20 cellular contexts compared by ENCODE assay signal in genomic region chr14:36513451-36514277, GRCh38. TPM values are rescaled to one million over a fixed set of nuclear protein-coding genes. Genes with fewer than 3 reads are reported as not detected.
DNase-seq lines count a peak whose midpoint lies in the region; ATAC-seq, FAIRE-seq and TF ChIP-seq lines count a peak whose summit lies in the region.
"Had no signal": no experiment of that assay in that cellular context is flagged by ENCODE, and none has a peak within 500 bp of the region (broad histone marks: within the 10 kb centered on the region; RNA-seq: fewer than 3 reads in every experiment).

No MANE protein-coding gene starts in this region.

- H2AFZ ChIP-seq in HepG2 (ENCODE audit: low read length), result no peak overlapping the region

- CTCF ChIA-PET in Caco-2 (lab: Charles Lee) (no interaction called here), HepG2 (lab: Yijun Ruan, JAX; ENCODE audit: low intra/inter-chr PET ratio, low total read pairs) (no interaction called here)
- CTCF ChIA-PET in activated CD4-positive, alpha-beta T cell treated with anti-CD3 and anti-CD28 coated beads for 36 hours (lab: Charles Lee), result interaction anchor here (0.5 kb wide), 1 partner anchor 700 kb away, joined by 3 read pairs; no protein-coding TSS in a partner anchor

- no peak for TF ChIP-seq RAD21 in HepG2 (CRISPR knock-in tag; IDR thresholded peaks at IDR 0.05)

- no peaks in the 10 kb centered on the region for H3K36me3 Mint-ChIP-seq in Caco-2 (ENCODE audit: insufficient read depth, unreplicated experiment)
- no peaks in the 10 kb centered on the region for H3K36me3 Mint-ChIP-seq in activated CD4-positive, alpha-beta T cell treated with anti-CD3 and anti-CD28 coated beads for 36 hours (ENCODE audit: low read depth)

- H3K27ac Mint-ChIP-seq in Caco-2 (ENCODE audit: unreplicated experiment), result no peak overlapping the region
- no peak overlapping the region for H3K27ac Mint-ChIP-seq in activated CD4-positive, alpha-beta T cell treated with anti-CD3 and anti-CD28 coated beads for 36 hours
- H3K27ac Mint-ChIP-seq: activated naive CD8-positive, alpha-beta T cell treated with anti-CD3 and anti-CD28 coated beads for 36 hours; T-helper 1 cell treated with Interleukin-12 subunit alpha and Interleukin-12 subunit beta and Interleukin-4 antibody, amounts not matched to agents 30 μg/mL and 1 μg/mL, for 36 hours had no signal

- H3K79me2 ChIP-seq in HepG2 (ENCODE audit: insufficient read depth, low read length), result no peaks in the 10 kb centered on the region

- no peak for TF ChIP-seq EP300 in HepG2 (IDR thresholded peaks at IDR 0.05; ENCODE audit: low read depth in 2 of 2, low read length in 2 of 2)
- TF ChIP-seq EP300 in HepG2 (CRISPR knock-in tag; IDR thresholded peaks at IDR 0.05; ENCODE audit: borderline replicate concordance), result no peak

- H3K9ac ChIP-seq in HepG2 (ENCODE audit: insufficient read depth, low read depth, low read length), result no peak overlapping the region

- no peak for TF ChIP-seq POLR2A in HepG2 (IDR thresholded peaks at IDR 0.05; ENCODE audit: insufficient read depth in 1 of 2, low read depth in 2 of 2, low read length in 2 of 2)
- TF ChIP-seq POLR2A in adrenal gland (IDR thresholded peaks at IDR 0.05), result no peak

- no peaks in the 10 kb centered on the region for H3K9me3 ChIP-seq in Caco-2
- H3K9me3 ChIP-seq in RWPE2 (ENCODE audit: severe bottlenecking), result no peaks in the 10 kb centered on the region
- no peaks in the 10 kb centered on the region for H3K9me3 ChIP-seq in HepG2 (ENCODE audit: low read length)
- no peaks in the 10 kb centered on the region for H3K9me3 ChIP-seq in adrenal gland (replicated peaks in 1 of 3)
- H3K9me3 ChIP-seq: ovary, Peyer's patch had no signal

- no peaks in the 10 kb centered on the region for H3K9me3 Mint-ChIP-seq in Caco-2 (ENCODE audit: unreplicated experiment)
- H3K9me3 Mint-ChIP-seq in activated CD4-positive, alpha-beta T cell treated with anti-CD3 and anti-CD28 coated beads for 36 hours (ENCODE audit: low read depth), result no peaks in the 10 kb centered on the region

- H4K20me1 ChIP-seq in HepG2 (ENCODE audit: insufficient read depth, low read length), result no peaks in the 10 kb centered on the region

- intact Hi-C loops in Caco-2 (cut with micrococcal nuclease; ENCODE audit: unreplicated experiment) (loop anchor here (5.0 kb wide), 1 partner anchor 61 kb away; no protein-coding TSS in a partner anchor), HepG2 (cut with micrococcal nuclease; ENCODE audit: unreplicated experiment) (no loop called here), adrenal gland (cut with DNase I) (no loop called here)
- intact Hi-C loops in activated CD4-positive, alpha-beta T cell treated with anti-CD3 and anti-CD28 coated beads for 36 hours (cut with DNase I, micrococcal nuclease), result no loop called here

- H3K36me3 ChIP-seq in Caco-2 (ENCODE audit: control insufficient read depth, insufficient read depth, low read length) (no peaks in the 10 kb centered on the region), H7 (replicated peaks; ENCODE audit: control insufficient read depth, insufficient read depth, low read length) (no peaks in the 10 kb centered on the region), RWPE2 (ENCODE audit: low read depth) (no peaks in the 10 kb centered on the region), HepG2 (replicated peaks in 1 of 2; ENCODE audit: control insufficient read depth in 1 of 2, insufficient read depth in 2 of 2, low read length in 2 of 2) (no peaks in the 10 kb centered on the region), adrenal gland (replicated peaks in 1 of 2) (no peaks in the 10 kb centered on the region)
- H3K36me3 ChIP-seq: ovary, Peyer's patch had no signal

- H3K27ac ChIP-seq in RWPE2 (ENCODE audit: poor library complexity, severe bottlenecking), result no peak overlapping the region
- no peak overlapping the region for H3K27ac ChIP-seq in HepG2 (ENCODE audit: extremely low read length, insufficient read depth, low read length)
- no peak overlapping the region for H3K27ac ChIP-seq in adrenal gland
- H3K27ac ChIP-seq: foreskin keratinocyte, ovary, Peyer's patch had no signal

- BruUV-seq in Caco-2 (replicated peaks; lab: Mats Ljungman, UMichigan), result no TSS peak
- BruUV-seq in HepG2 (replicated peaks; lab: Mats Ljungman, UMichigan), result no TSS peak

- WGBS in HepG2 (ENCODE audit: low lambda C conversion rate), result 51% methylated on average over 38 of the region's 38 CpGs
- 4 to 6% (median 5%) methylated on average over 29 to 38 of the region's 38 CpGs for WGBS in adrenal gland, 4 donors

- no peaks in the 10 kb centered on the region for H3K27me3 ChIP-seq in Caco-2 (replicated peaks; ENCODE audit: control insufficient read depth, insufficient read depth, low read length)
- H3K27me3 ChIP-seq in H7 (ENCODE audit: control insufficient read depth, insufficient read depth, low read length), result peaks cover 100% of the 10 kb centered on the region
- peaks cover 98% of the 10 kb centered on the region for H3K27me3 ChIP-seq in RWPE2 (ENCODE audit: insufficient read depth, poor library complexity, severe bottlenecking)
- peaks cover 44 to 88% of the 10 kb centered on the region in 2 experiments for H3K27me3 ChIP-seq in HepG2 (ENCODE audit: control insufficient read depth in 1 of 2, insufficient read depth in 2 of 2, low read length in 2 of 2)
- peaks cover 90% of the 10 kb centered on the region for H3K27me3 ChIP-seq in adrenal gland

- in situ Hi-C loops in HepG2 (cut with HindIII; ENCODE audit: extremely low pct_ligation_motif_present, low pct_unique_long_range_greater_than_20kb), result no loop called here

- TF ChIP-seq CTCF in Caco-2 (IDR thresholded peaks at IDR 0.05; ENCODE audit: insufficient read depth in 1 of 2, low read depth in 1 of 2, low read length in 1 of 2, severe bottlenecking in 1 of 2, unreplicated experiment in 1 of 2) (no peak), RWPE2 (IDR thresholded peaks at IDR 0.05; ENCODE audit: poor library complexity, severe bottlenecking) (no peak), HepG2 (CRISPR knock-in tag; IDR thresholded peaks at IDR 0.05) (no peak), adrenal gland (IDR thresholded peaks at IDR 0.05) (no peak)

- no peaks in the 10 kb centered on the region for H3K4me1 Mint-ChIP-seq in Caco-2 (ENCODE audit: low read depth, unreplicated experiment)
- peaks cover 3% of the 10 kb centered on the region for H3K4me1 Mint-ChIP-seq in activated CD4-positive, alpha-beta T cell treated with anti-CD3 and anti-CD28 coated beads for 36 hours

- FAIRE-seq in HepG2 (lab: Jason Lieb, UNC), result no peak
- FAIRE-seq: D721Med had no signal

- no peak for ATAC-seq in RWPE2 (ENCODE audit: low read depth)
- no peak for ATAC-seq in HepG2
- ATAC-seq in activated CD4-positive, alpha-beta T cell treated with anti-CD3 and anti-CD28 coated beads for 36 hours, result no peak
- ATAC-seq: foreskin keratinocyte had no signal

- DNase-seq in Caco-2 (no peak), H7 (peak; percentile 93), RWPE2 (ENCODE audit: low spot score) (peak; percentile 66), HepG2 (ENCODE audit: low spot score) (no peak), adrenal gland (no peak), RKO (ENCODE audit: low spot score) (no peak), DMS114 treated with DMSO at 0.1 percent for 48 hours (lab: John Stamatoyannopoulos, UW; ENCODE audit: unreplicated experiment) (no peak)
- no peak for DNase-seq in activated CD4-positive, alpha-beta T cell treated with anti-CD3 and anti-CD28 coated beads for 36 hours
- DNase-seq: activated CD4-positive, CD25-positive, alpha-beta regulatory T cell treated with anti-CD3 and anti-CD28 coated beads, Interleukin-2, amount 50 U/mL, for 72 hours; activated naive CD8-positive, alpha-beta T cell treated with anti-CD3 and anti-CD28 coated beads for 36 hours; activated T-cell treated with anti-CD3 and anti-CD28 coated beads, Interleukin-2, amount 50 U/mL, for 1 hour; central memory CD4-positive, alpha-beta T cell; foreskin keratinocyte; ovary; Peyer's patch had no signal

- H3K4me2 ChIP-seq in HepG2 (ENCODE audit: low read depth, low read length), result no peak overlapping the region

- peaks cover 6% of the 10 kb centered on the region for H3K27me3 Mint-ChIP-seq in Caco-2 (ENCODE audit: insufficient read depth, unreplicated experiment)
- H3K27me3 Mint-ChIP-seq in activated CD4-positive, alpha-beta T cell treated with anti-CD3 and anti-CD28 coated beads for 36 hours, result peaks cover 72% of the 10 kb centered on the region

- POLR2A ChIA-PET in Caco-2 (lab: Charles Lee), result no interaction called here
- POLR2A ChIA-PET in HepG2 (lab: Yijun Ruan, JAX), result no interaction called here
- POLR2A ChIA-PET in activated CD4-positive, alpha-beta T cell treated with anti-CD3 and anti-CD28 coated beads for 36 hours (lab: Charles Lee), result no interaction called here

- H3K4me3 ChIP-seq in Caco-2 (ENCODE audit: low read depth, low read length) (no peak overlapping the region), H7 (ENCODE audit: insufficient read depth, low read depth, low read length) (no peak overlapping the region), RWPE2 (ENCODE audit: severe bottlenecking) (no peak overlapping the region), HepG2 (replicated peaks in 1 of 3; ENCODE audit: insufficient read depth in 1 of 3, low read depth in 2 of 3, low read length in 3 of 3) (no peak overlapping the region), adrenal gland (no peak overlapping the region)
- H3K4me3 ChIP-seq: ovary, Peyer's patch had no signal

- peaks cover 13% of the 10 kb centered on the region for H3K4me1 ChIP-seq in Caco-2
- no peaks in the 10 kb centered on the region for H3K4me1 ChIP-seq in RWPE2 (ENCODE audit: insufficient read depth, poor library complexity, severe bottlenecking)
- H3K4me1 ChIP-seq in HepG2 (ENCODE audit: insufficient read depth, low read length), result no peaks in the 10 kb centered on the region
- H3K4me1 ChIP-seq in adrenal gland (replicated peaks in 1 of 2), result no peaks in the 10 kb centered on the region

- peak overlapping the region; percentile 42 for H3K4me3 Mint-ChIP-seq in Caco-2 (ENCODE audit: unreplicated experiment)
- H3K4me3 Mint-ChIP-seq in activated CD4-positive, alpha-beta T cell treated with anti-CD3 and anti-CD28 coated beads for 36 hours, result no peak overlapping the region
- H3K4me3 Mint-ChIP-seq: activated naive CD8-positive, alpha-beta T cell treated with anti-CD3 and anti-CD28 coated beads for 36 hours; T-helper 1 cell treated with Interleukin-12 subunit alpha and Interleukin-12 subunit beta and Interleukin-4 antibody, amounts not matched to agents 30 μg/mL and 1 μg/mL, for 36 hours had no signal

RNA-seq across cellular contexts. Expression of gene NKX2-1, which starts 6.4 kb away (rescaled TPM):
- total RNA-seq in Caco-2 (2022), result 0.66 and 1.5 TPM in 2 replicates
- 0.78 and 1.7 TPM in 2 replicates for total RNA-seq in H7 (2014; rRNA removed; shearing (Covaris generic))
- not detected in 2 replicates for total RNA-seq in HepG2 (2016; rRNA removed; fragmentation: Illumina TruSeq; extraction: Trizol)
- not detected in 2 replicates for total RNA-seq in HepG2 (2016; cell fraction: cytosol; rRNA removed; fragmentation: Illumina TruSeq; extraction: Trizol; ENCODE audit: low read depth)
- not detected in 2 replicates for total RNA-seq in HepG2 (2016; cell fraction: insoluble cytoplasmic fraction; rRNA removed; fragmentation: Illumina TruSeq; extraction: Trizol)
- not detected in 2 replicates for total RNA-seq in HepG2 (2016; cell fraction: membrane; rRNA removed; fragmentation: Illumina TruSeq; extraction: Trizol)
- not detected in 2 replicates for total RNA-seq in HepG2 (2016; cell fraction: nucleus; rRNA removed; fragmentation: Illumina TruSeq; extraction: Trizol)
- not detected in 2 replicates for polyA plus RNA-seq in HepG2 (2011; rRNA removed)
- polyA plus RNA-seq in HepG2 (2011; cell fraction: cytosol; rRNA removed), result not detected in 2 replicates
- polyA plus RNA-seq in HepG2 (2011; cell fraction: nucleus; rRNA removed), result not detected in 2 replicates
- not detected in 2 replicates for polyA plus RNA-seq in HepG2 (2012)
- polyA plus RNA-seq in HepG2 (2016; cell fraction: cytosol; fragmentation: Illumina TruSeq; extraction: Trizol; ENCODE audit: low read depth), result not detected in 2 replicates
- polyA plus RNA-seq in HepG2 (2016; cell fraction: insoluble cytoplasmic fraction; fragmentation: Illumina TruSeq; extraction: Trizol; ENCODE audit: low read depth), result not detected in 2 replicates
- polyA plus RNA-seq in HepG2 (2016; cell fraction: membrane; fragmentation: Illumina TruSeq; extraction: Trizol; ENCODE audit: low read depth), result not detected in 2 replicates
- not detected in 2 replicates for polyA plus RNA-seq in HepG2 (2016; cell fraction: nucleus; fragmentation: Illumina TruSeq; extraction: Trizol; ENCODE audit: insufficient read depth, low read depth)
- polyA minus RNA-seq in HepG2 (2011; rRNA and poly(A)+ RNA removed; ENCODE audit: low replicate concordance), result not detected in 2 replicates
- not detected in 2 replicates for polyA minus RNA-seq in HepG2 (2011; cell fraction: cytosol; rRNA and poly(A)+ RNA removed)
- not detected in 2 replicates for polyA minus RNA-seq in HepG2 (2011; cell fraction: nucleus; rRNA and poly(A)+ RNA removed)
- total RNA-seq in activated CD4-positive, alpha-beta T cell treated with anti-CD3 and anti-CD28 coated beads for 36 hours, result not detected
- total RNA-seq in adrenal gland, result under 1 TPM in 3 of 8 donors, not detected in 5; 0.11 to 0.87 (median 0.15) TPM
- not detected for polyA plus RNA-seq in adrenal gland
- total RNA-seq: activated naive CD8-positive, alpha-beta T cell treated with anti-CD3 and anti-CD28 coated beads for 36 hours; foreskin keratinocyte; mononuclear cell; NCI-H460; Peyer's patch; subcutaneous adipose tissue had no signal
- polyA plus RNA-seq: foreskin keratinocyte, ovary had no signal

Comparison
In these comparisons a context has a peak if more than half of its experiments do, and no peak if none do; other contexts are left out.
1. DNase-seq: peak in H7 (single experiment) and RWPE2 (single experiment); none in Caco-2 (0 of 2), HepG2 (single experiment), activated CD4-positive, alpha-beta T cell treated with anti-CD3 and anti-CD28 coated beads for 36 hours (single experiment), adrenal gland (0 of 7), RKO (single experiment) and DMS114 treated with DMSO at 0.1 percent for 48 hours (single experiment).